ENCODE assay signal across 19 cellular contexts in the genomic region with DNA sequence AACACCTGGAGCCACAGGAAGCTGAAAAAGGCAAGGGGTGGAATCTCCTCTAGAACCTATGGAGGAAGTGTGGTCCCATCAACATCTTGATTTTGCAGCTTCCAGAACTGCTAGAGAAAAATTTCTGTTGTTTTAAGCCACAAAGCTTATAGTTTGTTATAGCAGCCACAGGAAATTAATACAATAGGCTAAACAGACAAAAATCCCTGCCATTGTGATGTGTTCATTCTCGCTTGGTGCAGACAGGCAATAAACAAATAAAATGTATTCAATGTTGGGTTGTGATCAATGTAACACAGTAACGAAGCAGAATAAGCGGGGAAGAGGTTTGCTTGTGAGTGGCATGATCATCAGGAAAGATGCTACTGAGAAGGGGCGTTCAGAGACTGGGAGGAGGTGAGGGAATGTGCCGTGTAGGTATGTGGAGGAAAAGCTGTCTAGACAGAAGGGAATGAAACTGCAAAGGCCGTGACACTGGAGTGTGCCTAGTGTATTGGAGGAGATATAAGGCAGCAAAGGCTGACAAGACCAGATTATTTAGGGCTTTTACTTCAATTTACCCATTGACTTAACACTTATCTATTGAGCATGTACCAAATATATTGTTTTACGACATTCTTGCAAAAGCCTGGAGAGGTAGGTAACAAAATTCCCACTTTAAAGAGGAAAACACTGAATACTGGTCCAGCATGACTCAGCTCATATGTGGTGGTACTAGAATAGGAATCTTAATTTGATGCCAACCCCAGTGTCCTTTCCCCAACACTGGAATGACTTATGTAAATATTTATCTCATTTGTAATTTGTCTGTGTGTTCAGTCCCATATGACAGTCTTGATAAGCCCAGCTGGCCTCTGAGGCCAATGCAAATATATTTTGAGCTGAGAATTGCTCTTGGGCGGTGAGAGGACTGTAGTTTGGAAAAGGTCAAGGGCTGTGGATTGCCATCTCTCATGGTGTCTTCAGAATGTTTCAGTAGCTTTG.
DNase-seq lines count a peak whose midpoint lies in the region; ATAC-seq, FAIRE-seq and TF ChIP-seq lines count a peak whose summit lies in the region.
"Had no signal": no experiment of that assay in that cellular context is flagged by ENCODE, and none has a peak within 500 bp of the region (broad histone marks: within the 10 kb centered on the region; RNA-seq: fewer than 3 reads in every experiment).

No MANE protein-coding gene starts in this region.

- no peak overlapping the region for H4K91ac ChIP-seq in mesenchymal stem cell (ENCODE audit: low read length)

- 53% methylated on average over 7 of the region's 8 CpGs for WGBS in mesenchymal stem cell

- H3K27me3 ChIP-seq in astrocyte (ENCODE audit: insufficient read depth, low read length) (no peaks in the 10 kb centered on the region), mesenchymal stem cell (ENCODE audit: control insufficient read depth in 1 of 2, insufficient read depth in 1 of 2, low read length in 2 of 2) (no peaks in the 10 kb centered on the region)
- H3K27me3 ChIP-seq: right lobe of liver had no signal

- H2BK5ac ChIP-seq in mesenchymal stem cell (ENCODE audit: low read depth, low read length, poor library complexity, severe bottlenecking): no peak overlapping the region

- ATAC-seq in GM19324 (IDR thresholded peaks at IDR 0.05; ENCODE audit: low FRiP score, unreplicated experiment): no peak
- ATAC-seq: activated CD4-positive, CD25-positive, alpha-beta regulatory T cell treated with anti-CD3 and anti-CD28 coated beads, Interleukin-2, amount 50 U/mL, for 24 hours; right lobe of liver; T-helper 17 cell had no signal

- H2BK15ac ChIP-seq in mesenchymal stem cell (ENCODE audit: low read depth, poor library complexity, severe bottlenecking): no peak overlapping the region

- H3K9me3 Mint-ChIP-seq in astrocyte (ENCODE audit: unreplicated experiment): peaks cover 5% of the 10 kb centered on the region

- no peaks in the 10 kb centered on the region for H3K36me3 Mint-ChIP-seq in astrocyte (ENCODE audit: low read depth, unreplicated experiment)
- H3K36me3 Mint-ChIP-seq: activated naive CD4-positive, alpha-beta T cell treated with anti-CD3 and anti-CD28 coated beads, Interleukin-2, amount 10 ng/mL, durations not matched to agents 7 days and 5 days; CD4-positive, CD25-positive, alpha-beta regulatory T cell had no signal

- H3K36me3 ChIP-seq in astrocyte (ENCODE audit: insufficient read depth, low read length): no peaks in the 10 kb centered on the region
- H3K36me3 ChIP-seq in mesenchymal stem cell (ENCODE audit: control insufficient read depth in 1 of 2, insufficient read depth in 2 of 2, low read depth in 1 of 2, low read length in 2 of 2): no peaks in the 10 kb centered on the region
- H3K36me3 ChIP-seq: right lobe of liver had no signal

- no peak for TF ChIP-seq CTCF in astrocyte (IDR thresholded peaks at IDR 0.05; ENCODE audit: insufficient read depth, low read depth, low read length)
- TF ChIP-seq CTCF in coronary artery (IDR thresholded peaks at IDR 0.05): no peak

- H3K4me2 ChIP-seq in astrocyte (ENCODE audit: low read length) (no peak overlapping the region), mesenchymal stem cell (ENCODE audit: low read length, poor library complexity, severe bottlenecking) (no peak overlapping the region)

- H2AFZ ChIP-seq in astrocyte (ENCODE audit: low read depth, low read length) (no peak overlapping the region), mesenchymal stem cell (ENCODE audit: low read depth, low read length) (no peak overlapping the region)

- H3K9ac ChIP-seq in astrocyte (ENCODE audit: low read length) (no peak overlapping the region), mesenchymal stem cell (ENCODE audit: low read length) (no peak overlapping the region)

- peak overlapping the region; percentile 29 to 78 for H2BK12ac ChIP-seq in mesenchymal stem cell (ENCODE audit: low read length in 2 of 2)

- H3K27ac Mint-ChIP-seq in astrocyte (ENCODE audit: unreplicated experiment): no peak overlapping the region
- H3K27ac Mint-ChIP-seq: activated naive CD4-positive, alpha-beta T cell treated with anti-CD3 and anti-CD28 coated beads, Interleukin-2, amount 10 ng/mL, durations not matched to agents 7 days and 5 days; CD4-positive, CD25-positive, alpha-beta regulatory T cell; T-helper 17 cell had no signal

- peak overlapping the region; percentile 19 for H4K8ac ChIP-seq in mesenchymal stem cell (ENCODE audit: low read length)

- H3K4ac ChIP-seq in mesenchymal stem cell (ENCODE audit: low read depth in 1 of 2, low read length in 2 of 2): peak overlapping the region in 1 of 2 experiments; percentile 47

- no peak overlapping the region for H3K4me3 Mint-ChIP-seq in astrocyte (ENCODE audit: unreplicated experiment)
- H3K4me3 Mint-ChIP-seq: activated naive CD4-positive, alpha-beta T cell treated with anti-CD3 and anti-CD28 coated beads, Interleukin-2, amount 10 ng/mL, durations not matched to agents 7 days and 5 days; CD4-positive, CD25-positive, alpha-beta regulatory T cell; neural crest cell; T-helper 17 cell had no signal

- no peak overlapping the region for H3K4me3 ChIP-seq in astrocyte (ENCODE audit: insufficient read depth, low read depth, low read length)
- no peak overlapping the region for H3K4me3 ChIP-seq in mesenchymal stem cell (ENCODE audit: insufficient read depth in 1 of 2, low read depth in 1 of 2, low read length in 2 of 2)
- no peak overlapping the region for H3K4me3 ChIP-seq in coronary artery
- H3K4me3 ChIP-seq: right lobe of liver had no signal

- peak overlapping the region; percentile 45 to 88 for H3K18ac ChIP-seq in mesenchymal stem cell (ENCODE audit: low read depth in 1 of 2, low read length in 2 of 2)

- peaks cover 10% of the 10 kb centered on the region for H3K79me1 ChIP-seq in mesenchymal stem cell (replicated peaks; ENCODE audit: low read length, poor library complexity, severe bottlenecking)

- no peak for FAIRE-seq in astrocyte (lab: Jason Lieb, UNC)

- H3K27ac ChIP-seq in astrocyte (ENCODE audit: low read depth, low read length) (no peak overlapping the region), mesenchymal stem cell (ENCODE audit: low read length, poor library complexity, severe bottlenecking) (no peak overlapping the region), coronary artery (peak overlapping the region in 1 of 2 donors; percentile 27)
- H3K27ac ChIP-seq: right lobe of liver had no signal

- H2AK5ac ChIP-seq in mesenchymal stem cell (ENCODE audit: low read length, severe bottlenecking): no peak overlapping the region

- peaks cover 7% of the 10 kb centered on the region for H3K4me1 ChIP-seq in astrocyte (ENCODE audit: insufficient read depth, low read length)
- no peaks in the 10 kb centered on the region for H3K4me1 ChIP-seq in mesenchymal stem cell (ENCODE audit: control insufficient read depth, insufficient read depth, low read depth, low read length)
- H3K4me1 ChIP-seq: right lobe of liver had no signal

- peaks cover 10% of the 10 kb centered on the region for H3K4me1 Mint-ChIP-seq in astrocyte (ENCODE audit: low read depth, unreplicated experiment)
- H3K4me1 Mint-ChIP-seq: activated naive CD4-positive, alpha-beta T cell treated with anti-CD3 and anti-CD28 coated beads, Interleukin-2, amount 10 ng/mL, durations not matched to agents 7 days and 5 days; CD4-positive, CD25-positive, alpha-beta regulatory T cell; neural crest cell; T-helper 17 cell had no signal

- H3K14ac ChIP-seq in mesenchymal stem cell (ENCODE audit: low read length in 2 of 2): no peak overlapping the region

- DNase-seq in DMS53 (lab: John Stamatoyannopoulos, UW) (peak; percentile 75), LHCN-M2 (ENCODE audit: low read depth) (peak; percentile 53), astrocyte (ENCODE audit: low read depth) (peak; percentile 56), mesenchymal stem cell (peak; percentile 40), mesenteric fat pad (ENCODE audit: low spot score) (no peak), HuH-7 (ENCODE audit: low spot score) (no peak), coronary artery (ENCODE audit: low spot score) (no peak)
- DNase-seq: activated naive CD4-positive, alpha-beta T cell treated with anti-CD3 and anti-CD28 coated beads, Interleukin-2, amount 10 ng/mL, durations not matched to agents 7 days and 5 days; CD4-positive, CD25-positive, alpha-beta regulatory T cell; cerebellar nuclear complex; NCI-H1105; NCI-H446 treated with DMSO at 0.1 percent for 48 hours; right lobe of liver; stimulated activated CD4-positive, alpha-beta T cell treated with anti-CD3 and anti-CD28 coated beads, Interleukin-2, amount 100 ng/mL, for 48 hours; T-helper 17 cell; trophoblast cell had no signal

- no peaks in the 10 kb centered on the region for H4K20me1 ChIP-seq in astrocyte (ENCODE audit: insufficient read depth, low read length)

- no peak overlapping the region for H3K23ac ChIP-seq in mesenchymal stem cell (ENCODE audit: low read length in 2 of 2)

- H3K9me3 ChIP-seq in astrocyte (ENCODE audit: insufficient read depth, low read depth, low read length) (no peaks in the 10 kb centered on the region), mesenchymal stem cell (ENCODE audit: control insufficient read depth, low read length) (no peaks in the 10 kb centered on the region)
- H3K9me3 ChIP-seq: right lobe of liver had no signal

- H3K79me2 ChIP-seq in astrocyte (ENCODE audit: insufficient read depth, low read length): no peaks in the 10 kb centered on the region

- no peaks in the 10 kb centered on the region for H3K27me3 Mint-ChIP-seq in astrocyte (ENCODE audit: low read depth, unreplicated experiment)
- H3K27me3 Mint-ChIP-seq: activated naive CD4-positive, alpha-beta T cell treated with anti-CD3 and anti-CD28 coated beads, Interleukin-2, amount 10 ng/mL, durations not matched to agents 7 days and 5 days; CD4-positive, CD25-positive, alpha-beta regulatory T cell; T-helper 17 cell had no signal

- no peak overlapping the region for H2BK120ac ChIP-seq in mesenchymal stem cell (ENCODE audit: low read depth, low read length)

Comparison
In these comparisons a context has a peak if more than half of its experiments do, and no peak if none do; other contexts are left out.
1. DNase-seq: peak in DMS53 (single experiment), LHCN-M2 (single experiment), astrocyte (single experiment) and mesenchymal stem cell (single experiment); none in mesenteric fat pad (single experiment), HuH-7 (single experiment) and coronary artery (single experiment).